22 cellular contexts compared by ENCODE assay signal in the genomic region with DNA sequence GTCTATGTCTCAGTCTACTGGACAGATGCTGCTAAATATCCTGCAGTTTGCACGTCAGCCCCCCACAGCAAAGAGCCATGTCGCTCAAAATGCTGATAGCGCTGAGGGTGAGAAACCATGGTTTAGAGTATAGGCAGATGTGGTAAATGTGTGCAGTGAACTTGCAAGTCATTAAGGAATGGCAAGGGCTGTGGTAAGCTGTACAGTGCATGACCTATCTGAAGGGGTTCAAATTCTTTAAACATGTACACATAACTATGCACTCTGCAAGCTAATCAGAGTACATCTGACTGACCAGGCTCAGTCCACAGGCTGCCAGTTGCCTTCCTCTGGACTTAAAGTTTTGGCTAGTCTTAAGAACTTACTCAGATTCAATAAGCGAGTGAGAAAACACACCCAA.
DNase-seq lines count a peak whose midpoint lies in the region; ATAC-seq, FAIRE-seq and TF ChIP-seq lines count a peak whose summit lies in the region.
"Had no signal": no experiment of that assay in that cellular context is flagged by ENCODE, and none has a peak within 500 bp of the region (broad histone marks: within the 10 kb centered on the region; RNA-seq: fewer than 3 reads in every experiment).

No MANE protein-coding gene starts in this region.

- no peaks in the 10 kb centered on the region for H3K36me3 Mint-ChIP-seq in astrocyte (ENCODE audit: low read depth, unreplicated experiment)
- H3K36me3 Mint-ChIP-seq: CD8-positive, alpha-beta T cell had no signal

- DNase-seq in astrocyte (ENCODE audit: low read depth) = peak; percentile 62
- peak; percentile 24 for DNase-seq in choroid plexus epithelial cell (ENCODE audit: low read depth)
- DNase-seq in psoas muscle = no peak
- DNase-seq in T1000 (lab: John Stamatoyannopoulos, UW) = no peak
- DNase-seq in NCI-H2227 treated with DMSO at 0.1 percent for 48 hours (lab: John Stamatoyannopoulos, UW) = no peak
- DNase-seq: AML-193; Caco-2; Calu3; CD4-positive, alpha-beta T cell; CD8-positive, alpha-beta T cell; DMS79 treated with DMSO at 0.1 percent for 48 hours; GF-D8 had no signal

- H3K9me3 Mint-ChIP-seq in astrocyte (ENCODE audit: unreplicated experiment) = no peaks in the 10 kb centered on the region
- H3K9me3 Mint-ChIP-seq: CD4-positive, alpha-beta T cell; CD8-positive, alpha-beta T cell had no signal

- H3K4me3 ChIP-seq in astrocyte (ENCODE audit: insufficient read depth, low read depth, low read length) (no peak overlapping the region), choroid plexus epithelial cell (ENCODE audit: low read depth, low read length) (no peak overlapping the region), psoas muscle (no peak overlapping the region)
- H3K4me3 ChIP-seq: A549; BLaER1 treated with 17β-estradiol and CSF1 and Interleukin-3, amounts not matched to agents 10 nM and 100 nM had no signal

- H3K36me3 ChIP-seq in astrocyte (ENCODE audit: insufficient read depth, low read length) = no peaks in the 10 kb centered on the region
- H3K36me3 ChIP-seq in psoas muscle (ENCODE audit: insufficient read depth in 1 of 2, low read depth in 1 of 2) = no peaks in the 10 kb centered on the region
- H3K36me3 ChIP-seq: BLaER1 treated with 17β-estradiol and CSF1 and Interleukin-3, amounts not matched to agents 10 nM and 100 nM had no signal

- FAIRE-seq in astrocyte (lab: Jason Lieb, UNC) = no peak
- FAIRE-seq: A549, D721Med, G401.6, GM12891, GM19239 had no signal

- H3K9me3 ChIP-seq in astrocyte (ENCODE audit: insufficient read depth, low read depth, low read length) (no peaks in the 10 kb centered on the region), psoas muscle (no peaks in the 10 kb centered on the region)
- H3K9me3 ChIP-seq: A549; BLaER1 treated with 17β-estradiol and CSF1 and Interleukin-3, amounts not matched to agents 10 nM and 100 nM; Caco-2 had no signal

- intact Hi-C loops in psoas muscle (cut with DNase I) = no loop called here

- H3K27ac Mint-ChIP-seq in astrocyte (ENCODE audit: unreplicated experiment) = peak overlapping the region; percentile 82
- H3K27ac Mint-ChIP-seq: B cell; CD4-positive, alpha-beta T cell; CD8-positive, alpha-beta T cell had no signal

- no peak for TF ChIP-seq CTCF in astrocyte (IDR thresholded peaks at IDR 0.05; ENCODE audit: insufficient read depth, low read depth, low read length)
- TF ChIP-seq CTCF in choroid plexus epithelial cell (conservative IDR thresholded peaks at IDR 0.05; ENCODE audit: low read depth, low read length) = no peak
- TF ChIP-seq CTCF in psoas muscle (IDR thresholded peaks at IDR 0.05) = no peak

- 79 to 91% (median 85%) methylated on average over 4 of the region's 4 CpGs for WGBS in psoas muscle, 3 donors

- peaks cover 2% of the 10 kb centered on the region for H3K27me3 Mint-ChIP-seq in astrocyte (ENCODE audit: low read depth, unreplicated experiment)
- H3K27me3 Mint-ChIP-seq: B cell; CD4-positive, alpha-beta T cell had no signal

- no peak overlapping the region for H3K4me3 Mint-ChIP-seq in astrocyte (ENCODE audit: unreplicated experiment)
- H3K4me3 Mint-ChIP-seq: B cell; CD4-positive, alpha-beta T cell; CD8-positive, alpha-beta T cell had no signal

- H3K4me1 ChIP-seq in astrocyte (ENCODE audit: insufficient read depth, low read length) (no peaks in the 10 kb centered on the region), psoas muscle (peaks cover 28% of the 10 kb centered on the region)
- H3K4me1 ChIP-seq: A549; BLaER1 treated with 17β-estradiol and CSF1 and Interleukin-3, amounts not matched to agents 10 nM and 100 nM; Caco-2 had no signal

- H2AFZ ChIP-seq in astrocyte (ENCODE audit: low read depth, low read length) = no peak overlapping the region

- H3K27ac ChIP-seq in astrocyte (ENCODE audit: low read depth, low read length) (no peak overlapping the region), psoas muscle (no peak overlapping the region)
- H3K27ac ChIP-seq: 22Rv1; A549; BLaER1 treated with 17β-estradiol and CSF1 and Interleukin-3, amounts not matched to agents 10 nM and 100 nM; C4-2B had no signal

- no peaks in the 10 kb centered on the region for H4K20me1 ChIP-seq in astrocyte (ENCODE audit: insufficient read depth, low read length)
- H4K20me1 ChIP-seq: BLaER1 treated with 17β-estradiol and CSF1 and Interleukin-3, amounts not matched to agents 10 nM and 100 nM had no signal

- no peak overlapping the region for H3K4me2 ChIP-seq in astrocyte (ENCODE audit: low read length)
- H3K4me2 ChIP-seq: A549; BLaER1 treated with 17β-estradiol and CSF1 and Interleukin-3, amounts not matched to agents 10 nM and 100 nM had no signal

- H3K9ac ChIP-seq in astrocyte (ENCODE audit: low read length) = no peak overlapping the region
- H3K9ac ChIP-seq: BLaER1 treated with 17β-estradiol and CSF1 and Interleukin-3, amounts not matched to agents 10 nM and 100 nM had no signal

- no peaks in the 10 kb centered on the region for H3K27me3 ChIP-seq in astrocyte (ENCODE audit: insufficient read depth, low read length)
- H3K27me3 ChIP-seq in psoas muscle (ENCODE audit: insufficient read depth in 3 of 3, low read length in 2 of 3) = no peaks in the 10 kb centered on the region
- H3K27me3 ChIP-seq: BLaER1 treated with 17β-estradiol and CSF1 and Interleukin-3, amounts not matched to agents 10 nM and 100 nM had no signal

- no peaks in the 10 kb centered on the region for H3K79me2 ChIP-seq in astrocyte (ENCODE audit: insufficient read depth, low read length)

- H3K4me1 Mint-ChIP-seq in astrocyte (ENCODE audit: low read depth, unreplicated experiment) = peaks cover 32% of the 10 kb centered on the region
- H3K4me1 Mint-ChIP-seq: B cell had no signal

- ATAC-seq in psoas muscle = peak in 3 of 4 donors; percentile 29 to 66 (median 44)
- ATAC-seq in activated CD4-positive, CD25-positive, alpha-beta regulatory T cell treated with anti-CD3 and anti-CD28 coated beads, Interleukin-2, amount 50 U/mL, for 24 hours = no peak
- ATAC-seq: A549; CD8-positive, alpha-beta T cell had no signal

Comparison
In these comparisons a context has a peak if more than half of its experiments do, and no peak if none do; other contexts are left out.
1. DNase-seq: peak in astrocyte (single experiment) and choroid plexus epithelial cell (single experiment); none in psoas muscle (0 of 2), T1000 (single experiment) and NCI-H2227 treated with DMSO at 0.1 percent for 48 hours (single experiment).
2. ATAC-seq: peak in psoas muscle (3 of 4); none in activated CD4-positive, CD25-positive, alpha-beta regulatory T cell treated with anti-CD3 and anti-CD28 coated beads, Interleukin-2, amount 50 U/mL, for 24 hours (0 of 2).